8 cellular contexts compared by ENCODE assay signal in the genomic region with DNA sequence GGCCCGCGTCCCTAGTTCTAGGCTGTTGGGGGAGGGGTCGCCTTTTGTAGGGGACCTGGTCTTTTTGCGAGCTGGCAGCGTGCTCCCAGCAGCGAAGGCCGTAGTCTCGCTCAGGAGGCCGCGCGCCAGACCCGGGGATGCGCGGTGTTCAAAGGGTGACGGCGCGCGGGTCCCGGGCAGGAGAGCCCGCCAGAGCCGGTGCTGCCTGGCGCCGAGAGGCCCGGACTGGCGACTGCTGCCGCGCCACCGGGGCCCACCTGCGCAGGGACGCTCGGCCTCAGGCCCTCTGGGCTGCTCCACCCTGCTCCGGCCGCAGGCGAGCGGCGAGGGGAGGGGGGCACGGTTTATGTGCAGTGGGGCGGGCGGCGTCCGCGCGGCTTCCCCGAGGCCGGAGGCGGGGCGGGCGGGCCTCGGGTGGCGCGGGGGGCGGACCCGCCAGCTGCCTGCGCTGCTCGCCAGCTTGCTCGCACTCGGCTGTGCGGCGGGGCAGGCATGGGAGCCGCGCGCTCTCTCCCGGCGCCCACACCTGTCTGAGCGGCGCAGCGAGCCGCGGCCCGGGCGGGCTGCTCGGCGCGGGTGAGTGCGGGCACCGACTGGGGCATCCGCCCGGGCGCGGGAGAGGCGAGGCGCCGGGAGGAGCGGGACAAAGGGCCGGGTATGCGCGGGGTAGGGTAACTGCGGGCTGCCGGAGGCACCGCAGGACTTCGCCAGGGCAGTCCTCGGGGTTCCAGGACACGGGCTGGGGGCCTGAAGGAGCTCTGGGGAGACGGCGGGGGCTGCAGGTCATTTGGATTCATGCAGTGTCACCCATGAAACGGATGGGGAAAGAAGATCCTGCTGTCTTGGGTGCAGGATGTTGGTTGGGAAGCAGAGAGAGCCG. TPM values are rescaled to one million over a fixed set of nuclear protein-coding genes. Genes with fewer than 3 reads are reported as not detected.
DNase-seq lines count a peak whose midpoint lies in the region; ATAC-seq and TF ChIP-seq lines count a peak whose summit lies in the region.

A gene with protein sequence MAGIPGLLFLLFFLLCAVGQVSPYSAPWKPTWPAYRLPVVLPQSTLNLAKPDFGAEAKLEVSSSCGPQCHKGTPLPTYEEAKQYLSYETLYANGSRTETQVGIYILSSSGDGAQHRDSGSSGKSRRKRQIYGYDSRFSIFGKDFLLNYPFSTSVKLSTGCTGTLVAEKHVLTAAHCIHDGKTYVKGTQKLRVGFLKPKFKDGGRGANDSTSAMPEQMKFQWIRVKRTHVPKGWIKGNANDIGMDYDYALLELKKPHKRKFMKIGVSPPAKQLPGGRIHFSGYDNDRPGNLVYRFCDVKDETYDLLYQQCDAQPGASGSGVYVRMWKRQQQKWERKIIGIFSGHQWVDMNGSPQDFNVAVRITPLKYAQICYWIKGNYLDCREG (plus strand): TSS at position 467 of the 880 bp plus-strand sequence. CDS start 7,102 bp downstream, outside the sequence.

- peak; percentile 72 for ATAC-seq in activated CD8-positive, alpha-beta T cell treated with anti-CD3 and anti-CD28 coated beads for 36 hours
- ATAC-seq in mucosa of descending colon = peak; percentile 91

- peaks cover 49% of the 10 kb centered on the region for H3K27me3 Mint-ChIP-seq in activated CD8-positive, alpha-beta T cell treated with anti-CD3 and anti-CD28 coated beads for 36 hours

- H3K9me3 ChIP-seq in mucosa of descending colon = no peaks in the 10 kb centered on the region

- H3K9me3 Mint-ChIP-seq in activated CD8-positive, alpha-beta T cell treated with anti-CD3 and anti-CD28 coated beads for 36 hours = no peaks in the 10 kb centered on the region

- no peak for TF ChIP-seq CTCF in activated CD8-positive, alpha-beta T cell treated with anti-CD3 and anti-CD28 coated beads for 36 hours (IDR thresholded peaks at IDR 0.05)
- no peak for TF ChIP-seq CTCF in mucosa of descending colon (IDR thresholded peaks at IDR 0.05)

- no peaks in the 10 kb centered on the region for H3K36me3 ChIP-seq in mucosa of descending colon (ENCODE audit: low read depth)

- TF ChIP-seq POLR2A in erythroblast (IDR thresholded peaks at IDR 0.05; ENCODE audit: low read length) = no peak

- POLR2A ChIA-PET in activated CD8-positive, alpha-beta T cell treated with anti-CD3 and anti-CD28 coated beads for 36 hours (lab: Charles Lee) = interaction anchor here (0.6 kb wide), 1 partner anchor 682 kb away, joined by 3 read pairs; no protein-coding TSS in a partner anchor

- peak within 1 kb of the TSS; percentile 21 for H3K4me3 ChIP-seq in mucosa of descending colon

- no peak within 1 kb of the TSS for H3K27ac Mint-ChIP-seq in activated CD8-positive, alpha-beta T cell treated with anti-CD3 and anti-CD28 coated beads for 36 hours

- H3K4me1 Mint-ChIP-seq in activated CD8-positive, alpha-beta T cell treated with anti-CD3 and anti-CD28 coated beads for 36 hours (ENCODE audit: low read depth) = peaks cover 25% of the 10 kb centered on the region

- H3K4me1 ChIP-seq in mucosa of descending colon (ENCODE audit: low read depth) = no peaks in the 10 kb centered on the region

- DNase-seq in activated T-cell treated with anti-CD3 and anti-CD28 coated beads for 48 hours (ENCODE audit: low read depth) (peak; percentile 35), activated T-cell treated with anti-CD3 and anti-CD28 coated beads for 4 hours (no peak), M059J (ENCODE audit: low read depth) (peak; percentile 76), erythroblast (lab: John Stamatoyannopoulos, UW) (peak; percentile 59 to 61), mucosa of descending colon (peak; percentile 77 to 88 (median 80)), substantia nigra (lab: John Stamatoyannopoulos, UW) (peak in 17 of 49 donors; percentile 7 to 69 (median 15))
- DNase-seq in activated CD8-positive, alpha-beta T cell treated with anti-CD3 and anti-CD28 coated beads for 36 hours = peak; percentile 32
- DNase-seq in central memory CD4-positive, alpha-beta T cell = no peak

- CTCF ChIA-PET in activated CD8-positive, alpha-beta T cell treated with anti-CD3 and anti-CD28 coated beads for 36 hours (lab: Charles Lee) = interaction anchor here (0.6 kb wide), 1 partner anchor 192 kb away, joined by 3 read pairs; no protein-coding TSS in a partner anchor

- H3K27ac ChIP-seq in substantia nigra (ENCODE audit: low read depth, low read length, poor library complexity, severe bottlenecking) = peak within 1 kb of the TSS; percentile 2

- H3K36me3 Mint-ChIP-seq in activated CD8-positive, alpha-beta T cell treated with anti-CD3 and anti-CD28 coated beads for 36 hours (ENCODE audit: low read depth) = no peaks in the 10 kb centered on the region

- intact Hi-C loops in activated CD8-positive, alpha-beta T cell treated with anti-CD3 and anti-CD28 coated beads for 36 hours (cut with micrococcal nuclease) = no loop called here
- intact Hi-C loops in mucosa of descending colon (cut with DNase I, micrococcal nuclease) = loop anchor here in 1 of 2 donors (2.0 kb wide), 1 partner anchor 130 kb away; no protein-coding TSS in a partner anchor

- H3K4me3 Mint-ChIP-seq in activated CD8-positive, alpha-beta T cell treated with anti-CD3 and anti-CD28 coated beads for 36 hours = peak within 1 kb of the TSS; percentile 65

RNA-seq across cellular contexts. Expression of the gene that starts here (rescaled TPM):
- total RNA-seq in M059J (2014; rRNA removed; shearing (Covaris generic)) = 474 and 507 TPM in 2 replicates
- total RNA-seq in activated CD8-positive, alpha-beta T cell treated with anti-CD3 and anti-CD28 coated beads for 36 hours = 1 to 10 TPM; 1.4 to 2.3 TPM
- 100 to 1,000 TPM in 2 of 3 donors, 10 to 100 TPM in 1; 75.0 to 128 (median 122) TPM for total RNA-seq in mucosa of descending colon

Comparison
In these comparisons a context has a peak if more than half of its experiments do, and no peak if none do; other contexts are left out.
1. RNA of the gene that starts here (total RNA-seq): 474 to 507 TPM in M059J and 75.0 to 128 TPM in mucosa of descending colon; 1.4 to 2.3 TPM in activated CD8-positive, alpha-beta T cell treated with anti-CD3 and anti-CD28 coated beads for 36 hours; every median in the first group is over 10 times any median in the second.
2. DNase-seq: peak in activated T-cell treated with anti-CD3 and anti-CD28 coated beads for 48 hours (single experiment), M059J (single experiment), activated CD8-positive, alpha-beta T cell treated with anti-CD3 and anti-CD28 coated beads for 36 hours (single experiment), erythroblast (2 of 2) and mucosa of descending colon (3 of 3); none in activated T-cell treated with anti-CD3 and anti-CD28 coated beads for 4 hours (single experiment) and central memory CD4-positive, alpha-beta T cell (single experiment).